25 cellular contexts compared by ENCODE assay signal in the genomic region with DNA sequence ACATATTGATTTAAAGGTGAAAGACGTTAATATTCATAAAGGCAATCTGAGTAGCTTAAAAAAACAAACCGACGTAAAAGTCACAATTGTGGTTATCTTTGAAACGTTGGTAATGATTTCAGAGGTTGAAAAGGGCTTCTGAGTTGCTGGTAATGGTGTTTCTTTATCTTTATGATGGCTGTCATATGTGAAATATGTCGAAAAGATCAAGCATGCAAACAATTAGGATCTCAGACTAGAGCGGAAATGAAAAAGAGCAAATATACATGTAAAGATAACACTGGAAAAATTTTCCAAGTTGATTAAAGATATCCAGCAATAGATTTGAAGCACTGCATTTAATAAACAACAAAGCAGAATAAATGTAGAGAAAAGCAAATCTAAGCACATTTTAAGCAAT.
A peak's percentile ranks its signal among the peaks of the same experiment; 100 is the strongest.
DNase-seq lines count a peak whose midpoint lies in the region; ATAC-seq and TF ChIP-seq lines count a peak whose summit lies in the region.
"Had no signal": no experiment of that assay in that cellular context is flagged by ENCODE, and none has a peak within 500 bp of the region (broad histone marks: within the 10 kb centered on the region; RNA-seq: fewer than 3 reads in every experiment).

No MANE protein-coding gene starts in this region.

- H4K20me1 ChIP-seq in smooth muscle cell (ENCODE audit: low read depth) = no peaks in the 10 kb centered on the region
- H4K20me1 ChIP-seq: BLaER1 treated with 17β-estradiol and CSF1 and Interleukin-3, amounts not matched to agents 10 nM and 100 nM had no signal

- H3K27me3 ChIP-seq in smooth muscle cell (ENCODE audit: low read depth) = no peaks in the 10 kb centered on the region
- H3K27me3 ChIP-seq: BLaER1 treated with 17β-estradiol and CSF1 and Interleukin-3, amounts not matched to agents 10 nM and 100 nM had no signal

- H3K4me3 ChIP-seq in HEK293 (ENCODE audit: low read depth, low read length) (no peak overlapping the region), smooth muscle cell (no peak overlapping the region)
- H3K4me3 ChIP-seq: BLaER1 treated with 17β-estradiol and CSF1 and Interleukin-3, amounts not matched to agents 10 nM and 100 nM; GM12878 had no signal

- no peaks in the 10 kb centered on the region for H3F3A ChIP-seq in smooth muscle cell (ENCODE audit: low read depth)

- no peak overlapping the region for H3K4me2 ChIP-seq in smooth muscle cell
- H3K4me2 ChIP-seq: BLaER1 treated with 17β-estradiol and CSF1 and Interleukin-3, amounts not matched to agents 10 nM and 100 nM had no signal

- no peaks in the 10 kb centered on the region for H3K27me3 Mint-ChIP-seq in mesothelial cell of epicardium (ENCODE audit: low read depth)
- H3K27me3 Mint-ChIP-seq: B cell; CD4-positive, alpha-beta T cell had no signal

- no peak for TF ChIP-seq CTCF in HEK293 (tag by site-specific recombination; IDR thresholded peaks at IDR 0.05)
- TF ChIP-seq CTCF in mesothelial cell of epicardium (IDR thresholded peaks at IDR 0.05; ENCODE audit: unreplicated experiment) = no peak
- no peak for TF ChIP-seq CTCF in smooth muscle cell (IDR thresholded peaks at IDR 0.05; ENCODE audit: borderline replicate concordance, insufficient read depth, poor library complexity, severe bottlenecking)

- H3K9me3 Mint-ChIP-seq in mesothelial cell of epicardium = peaks cover 12% of the 10 kb centered on the region

- peak overlapping the region; percentile 33 for H3K27ac Mint-ChIP-seq in mesothelial cell of epicardium
- H3K27ac Mint-ChIP-seq: B cell; CD4-positive, alpha-beta T cell; CD8-positive, alpha-beta T cell had no signal

- CTCF ChIA-PET in HEK293 (lab: Yijun Ruan, JAX) (interaction anchor here (1.4 kb wide), 1 partner anchor 15 kb away, joined by 3 read pairs; no protein-coding TSS in a partner anchor), HEK293T (lab: Yijun Ruan, JAX) (no interaction called here)

- no peak overlapping the region for H3K9ac ChIP-seq in smooth muscle cell (ENCODE audit: low read depth)
- H3K9ac ChIP-seq: BLaER1 treated with 17β-estradiol and CSF1 and Interleukin-3, amounts not matched to agents 10 nM and 100 nM had no signal

- H3K4me3 Mint-ChIP-seq in mesothelial cell of epicardium = no peak overlapping the region
- H3K4me3 Mint-ChIP-seq: B cell; CD4-positive, alpha-beta T cell; CD8-positive, alpha-beta T cell had no signal

- peak overlapping the region; percentile 58 for H2AFZ ChIP-seq in smooth muscle cell (ENCODE audit: low read depth)

- POLR2A ChIA-PET in HEK293 (lab: Yijun Ruan, JAX) (interaction anchor here (0.6 kb wide), 1 partner anchor 16 kb away, joined by 4 read pairs; no protein-coding TSS in a partner anchor), HEK293T (lab: Yijun Ruan, JAX) (no interaction called here)

- H3K4me1 Mint-ChIP-seq in mesothelial cell of epicardium = peaks cover 11% of the 10 kb centered on the region
- H3K4me1 Mint-ChIP-seq: B cell had no signal

- H3K36me3 Mint-ChIP-seq in mesothelial cell of epicardium = peaks cover 2% of the 10 kb centered on the region
- H3K36me3 Mint-ChIP-seq: CD8-positive, alpha-beta T cell had no signal

- WGBS in smooth muscle cell (ENCODE audit: low lambda C conversion rate) = 55% methylated on average over 6 of the region's 6 CpGs

- H3K4me1 ChIP-seq in HEK293 (ENCODE audit: control insufficient read depth, insufficient read depth, low read length) (no peaks in the 10 kb centered on the region), smooth muscle cell (ENCODE audit: low read depth) (no peaks in the 10 kb centered on the region)
- H3K4me1 ChIP-seq: BLaER1 treated with 17β-estradiol and CSF1 and Interleukin-3, amounts not matched to agents 10 nM and 100 nM had no signal

- DNase-seq in HEK293T (ENCODE audit: extremely low spot score) (peak; percentile 9), mesothelial cell of epicardium (ENCODE audit: low spot score in 2 of 2, unreplicated experiment in 2 of 2) (no peak), smooth muscle cell (lab: John Stamatoyannopoulos, UW; ENCODE audit: unreplicated experiment) (no peak), DMS 273 (lab: John Stamatoyannopoulos, UW; ENCODE audit: unreplicated experiment) (no peak), NCI-H774 (lab: John Stamatoyannopoulos, UW) (no peak)
- DNase-seq: 8988T; ACHN; AML-193; Caco-2; Calu3; CD4-positive, alpha-beta T cell; CD8-positive, alpha-beta T cell; DMS 273 treated with DMSO at 0.1 percent for 48 hours; DMS153; DMS53; DMS79; DND-41; EL; GDM1 had no signal

- H3K27ac ChIP-seq in HEK293 (ENCODE audit: extremely low read depth, low read depth, low read length) (no peak overlapping the region), smooth muscle cell (ENCODE audit: low read depth) (no peak overlapping the region)
- H3K27ac ChIP-seq: BLaER1 treated with 17β-estradiol and CSF1 and Interleukin-3, amounts not matched to agents 10 nM and 100 nM; C4-2B had no signal

- H3K36me3 ChIP-seq in HEK293 (ENCODE audit: control insufficient read depth in 2 of 2, insufficient read depth in 1 of 2, low read length in 2 of 2) = no peaks in the 10 kb centered on the region
- no peaks in the 10 kb centered on the region for H3K36me3 ChIP-seq in smooth muscle cell (ENCODE audit: low read depth)
- H3K36me3 ChIP-seq: BLaER1 treated with 17β-estradiol and CSF1 and Interleukin-3, amounts not matched to agents 10 nM and 100 nM had no signal

- no peaks in the 10 kb centered on the region for H3K79me2 ChIP-seq in smooth muscle cell (ENCODE audit: low read depth)

- H3K9me3 ChIP-seq in HEK293 (ENCODE audit: control insufficient read depth, insufficient read depth, low read depth, low read length) = no peaks in the 10 kb centered on the region
- no peaks in the 10 kb centered on the region for H3K9me3 ChIP-seq in smooth muscle cell (replicated peaks; ENCODE audit: low read depth)
- H3K9me3 ChIP-seq: BLaER1 treated with 17β-estradiol and CSF1 and Interleukin-3, amounts not matched to agents 10 nM and 100 nM; Caco-2 had no signal

- no peak for ATAC-seq in HG03439 (IDR thresholded peaks at IDR 0.05; ENCODE audit: unreplicated experiment)
- ATAC-seq: CD8-positive, alpha-beta T cell; GM12878 had no signal

TF ChIP-seq in HEK293, 187 proteins besides CTCF, POLR2A, EP300 and RAD21:
- TF ChIP-seq TCF7L2 (IDR thresholded peaks at IDR 0.05; ENCODE audit: borderline replicate concordance, low read depth, low read length) (peak; percentile 94), FEZF1 (tag by site-specific recombination; IDR thresholded peaks at IDR 0.05) (no peak), ZIC2 (tag by site-specific recombination; IDR thresholded peaks at IDR 0.05) (no peak)

TF ChIP-seq in HEK293T, 16 proteins besides CTCF, POLR2A, EP300 and RAD21:
- TF ChIP-seq CTBP1 (IDR thresholded peaks at IDR 0.05; ENCODE audit: borderline replicate concordance) (peak; percentile 33; the same call in 1 of the 2 replicates), LEF1 (IDR thresholded peaks at IDR 0.05; ENCODE audit: borderline replicate concordance) (no peak), PKNOX1 (IDR thresholded peaks at IDR 0.05) (peak; percentile 82), L3MBTL2 (conservative IDR thresholded peaks at IDR 0.05) (no peak)
